ENCODE assay signal across 8 cellular contexts in genomic region chr14:100214768-100215079, GRCh38. TPM values are rescaled to one million over a fixed set of nuclear protein-coding genes. Genes with fewer than 3 reads are reported as not detected.
DNase-seq lines count a peak whose midpoint lies in the region; ATAC-seq and TF ChIP-seq lines count a peak whose summit lies in the region.

No MANE protein-coding gene starts in this region.

- H3K9me2 ChIP-seq in PC-9 (ENCODE audit: insufficient read depth), result no peaks in the 10 kb centered on the region

- CTCF ChIA-PET in PC-9 (lab: Charles Lee), result interaction anchor here (0.5 kb wide), 1 partner anchor 803 kb away, joined by 3 read pairs; no protein-coding TSS in a partner anchor

- peaks cover 5% of the 10 kb centered on the region; the same call in 1 of the 2 replicates for H3F3A ChIP-seq in PC-9 (ENCODE audit: insufficient read depth, low read depth)

- no peak for TF ChIP-seq EP300 in esophagus muscularis mucosa (IDR thresholded peaks at IDR 0.05)

- in situ Hi-C loops in gastrocnemius medialis (cut with MboI; ENCODE audit: low sequenced_read_pairs in 4 of 4), result no loop called here

- no peaks in the 10 kb centered on the region for H3K36me3 ChIP-seq in PC-9 (ENCODE audit: low read depth)
- no peaks in the 10 kb centered on the region for H3K36me3 ChIP-seq in esophagus muscularis mucosa
- no peaks in the 10 kb centered on the region for H3K36me3 ChIP-seq in gastrocnemius medialis

- POLR2A ChIA-PET in PC-9 (lab: Charles Lee; ENCODE audit: unreplicated experiment), result interaction anchor here (0.5 to 0.6 kb wide), 2 partner anchors 11 to 27 kb away, joined by 3 read pairs; no protein-coding TSS in a partner anchor

- H3K4me1 ChIP-seq in PC-9 (replicated peaks; ENCODE audit: insufficient read depth) (0 out of 2 replicates have a peak, but pooled peaks cover 5% of the 10 kb centered on the region), esophagus muscularis mucosa (peaks cover 11 to 24% (median 19%) of the 10 kb centered on the region in 4 donors), gastrocnemius medialis (peaks cover 6 to 7% of the 10 kb centered on the region in 2 donors)

- H3K4me2 ChIP-seq in PC-9, result peak overlapping the region; percentile 82

- 0 out of 2 replicates have a peak overlapping the region, but pooled peaks have one; percentile 12 for H3K27ac ChIP-seq in PC-9
- peak overlapping the region; percentile 96 to 99 (median 98) for H3K27ac ChIP-seq in esophagus muscularis mucosa (replicated peaks in 1 of 4)
- peak overlapping the region; percentile 85 to 97 (median 96) for H3K27ac ChIP-seq in gastrocnemius medialis

- BruUV-seq in PC-9 (replicated peaks; lab: Mats Ljungman, UMichigan), result no TSS peak

- no peak overlapping the region for H2AFZ ChIP-seq in PC-9

- no peak for DNase-seq in PC-9
- DNase-seq in esophagus muscularis mucosa (ENCODE audit: extremely low spot score), result no peak
- no peak for DNase-seq in gastrocnemius medialis
- no peak for DNase-seq in NCI-H1694 (lab: John Stamatoyannopoulos, UW)
- DNase-seq in NCI-H345 (lab: John Stamatoyannopoulos, UW), result no peak
- no peak for DNase-seq in NCI-H1436 treated with DMSO at 0.1 percent for 48 hours (lab: John Stamatoyannopoulos, UW)

- H3K27me3 ChIP-seq in PC-9 (ENCODE audit: insufficient read depth, low read depth) (no peaks in the 10 kb centered on the region), esophagus muscularis mucosa (no peaks in the 10 kb centered on the region), gastrocnemius medialis (no peaks in the 10 kb centered on the region)

- TF ChIP-seq CTCF in PC-9 (conservative IDR thresholded peaks at IDR 0.05) (no peak), esophagus muscularis mucosa (IDR thresholded peaks at IDR 0.05) (no peak), gastrocnemius medialis (IDR thresholded peaks at IDR 0.05 in 4 of 5, conservative IDR thresholded peaks at IDR 0.05 in 1 of 5) (no peak)

- peak; percentile 16 for ATAC-seq in GM19395 (IDR thresholded peaks at IDR 0.05; ENCODE audit: unreplicated experiment)
- ATAC-seq in gastrocnemius medialis, result no peak
- ATAC-seq in GM18505 (IDR thresholded peaks at IDR 0.05; ENCODE audit: unreplicated experiment), result no peak

- intact Hi-C loops in PC-9 (cut with micrococcal nuclease; ENCODE audit: unreplicated experiment), result no loop called here
- intact Hi-C loops in esophagus muscularis mucosa (cut with DNase I), result loop anchor here (2.0 kb wide), 1 partner anchor 22 kb away; no protein-coding TSS in a partner anchor
- intact Hi-C loops in gastrocnemius medialis (cut with DNase I; ENCODE audit: low total_unique reads), result loop anchor here (1.0 to 10.0 kb wide), 3 partner anchors 21 to 610 kb away; partner anchors contain the start of gene CCDC85C

- no peaks in the 10 kb centered on the region for H3K79me2 ChIP-seq in PC-9 (ENCODE audit: low read depth)

- no peaks in the 10 kb centered on the region for H3K9me3 ChIP-seq in PC-9 (ENCODE audit: insufficient read depth, low read depth)
- H3K9me3 ChIP-seq in esophagus muscularis mucosa, result no peaks in the 10 kb centered on the region
- H3K9me3 ChIP-seq in gastrocnemius medialis, result no peaks in the 10 kb centered on the region

- 38% methylated on average over 8 of the region's 12 CpGs for WGBS in esophagus muscularis mucosa

- H4K20me1 ChIP-seq in PC-9 (ENCODE audit: insufficient read depth), result no peaks in the 10 kb centered on the region

- TF ChIP-seq POLR2A in esophagus muscularis mucosa (IDR thresholded peaks at IDR 0.05; ENCODE audit: low read depth) (no peak), gastrocnemius medialis (IDR thresholded peaks at IDR 0.05) (no peak), GM18505 (IDR thresholded peaks at IDR 0.05; ENCODE audit: borderline replicate concordance, extremely low read depth, insufficient read depth, insufficient read length) (no peak)

- H3K4me3 ChIP-seq in PC-9, result peak overlapping the region; percentile 79; the same call in 1 of the 2 replicates
- peak overlapping the region; percentile 90 to 98 (median 93) for H3K4me3 ChIP-seq in esophagus muscularis mucosa
- peak overlapping the region; percentile 74 to 97 (median 94) for H3K4me3 ChIP-seq in gastrocnemius medialis

RNA-seq across cellular contexts. Expression of gene YY1, which starts 24.2 kb away (rescaled TPM):
- 32.3 and 35.8 TPM in 2 replicates for total RNA-seq in PC-9 (2021)
- 10 to 100 TPM; 54.8 to 83.4 (median 62.7) TPM for total RNA-seq in esophagus muscularis mucosa
- 10 to 100 TPM; 39.3 to 48.7 (median 43.7) TPM for total RNA-seq in gastrocnemius medialis

RNA-seq across cellular contexts. Expression of gene DEGS2, which starts 55.3 kb away (rescaled TPM):
- total RNA-seq in PC-9 (2021) (0.11 and 0.15 TPM in 2 replicates), esophagus muscularis mucosa (under 1 TPM in 3 of 4 donors, not detected in 1; 0.06 to 0.33 (median 0.11) TPM), gastrocnemius medialis (under 1 TPM in 3 of 4 donors, not detected in 1; 0.22 to 0.75 (median 0.66) TPM)

Comparison
In these comparisons a context has a peak if more than half of its experiments do, and no peak if none do; other contexts are left out.
1. H3K27ac ChIP-seq: peak in every context shown above with its lines; median percentile 98 in esophagus muscularis mucosa; 96 in gastrocnemius medialis; 12 in PC-9.